18 cellular contexts compared by ENCODE assay signal in the genomic region with DNA sequence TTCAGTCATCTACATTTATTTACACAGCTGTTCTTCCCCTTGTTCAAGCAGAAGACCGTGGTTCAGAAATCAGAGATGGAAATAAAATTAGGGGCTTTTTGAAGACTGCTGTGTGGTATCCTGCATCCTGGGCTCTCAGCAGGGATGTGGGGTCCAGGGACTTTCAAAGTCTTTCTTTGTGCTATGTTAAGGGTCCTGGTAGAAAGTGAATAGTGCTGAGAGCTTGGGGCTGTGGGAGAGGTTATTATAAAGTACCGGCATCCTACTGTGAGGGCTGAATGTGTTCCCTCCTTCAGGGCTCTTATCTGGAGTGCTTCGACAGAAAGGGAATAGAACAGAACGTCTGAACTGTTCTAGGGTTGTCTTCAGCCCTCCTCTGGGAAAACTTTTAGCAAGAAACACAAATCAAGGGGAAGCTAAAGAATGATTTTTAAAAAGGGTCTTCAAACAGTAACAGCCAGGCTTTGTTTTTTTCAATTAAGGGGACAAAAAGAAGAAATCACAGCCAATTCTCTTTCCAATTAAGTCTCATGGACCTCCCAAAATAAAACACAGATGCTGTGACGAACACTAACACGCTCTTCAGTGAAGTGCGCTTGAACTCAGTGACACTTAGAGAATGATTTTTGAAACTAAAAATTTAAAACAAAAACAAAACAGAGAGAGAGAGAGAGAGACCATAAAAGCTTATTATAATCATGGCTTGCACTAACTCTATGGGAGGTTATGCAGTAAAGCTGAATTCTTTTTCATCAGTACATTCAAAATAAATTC. TPM values are rescaled to one million over a fixed set of nuclear protein-coding genes. Genes with fewer than 3 reads are reported as not detected.
A peak's percentile ranks its signal among the peaks of the same experiment; 100 is the strongest.
DNase-seq lines count a peak whose midpoint lies in the region; TF ChIP-seq lines count a peak whose summit lies in the region.
"Had no signal": no experiment of that assay in that cellular context is flagged by ENCODE, and none has a peak within 500 bp of the region (broad histone marks: within the 10 kb centered on the region; RNA-seq: fewer than 3 reads in every experiment).

No MANE protein-coding gene starts in this region.

- no peak overlapping the region for H3K4me2 ChIP-seq in mammary epithelial cell (ENCODE audit: insufficient read depth, low read depth, low read length)

- dilution Hi-C loops in mammary epithelial cell (cut with HindIII; ENCODE audit: low sequenced_read_pairs): no loop called here

- no TSS peak for BruUV-seq in A673 (replicated peaks; lab: Mats Ljungman, UMichigan)
- no TSS peak for BruUV-seq in mammary epithelial cell (replicated peaks; lab: Mats Ljungman, UMichigan)
- no TSS peak for BruUV-seq in Calu3 (replicated peaks; lab: Mats Ljungman, UMichigan)

- TF ChIP-seq CTCF in A673 (conservative IDR thresholded peaks at IDR 0.05; ENCODE audit: low read depth, low read length) (no peak), mammary epithelial cell (conservative IDR thresholded peaks at IDR 0.05 in 1 of 2, IDR thresholded peaks at IDR 0.05 in 1 of 2; ENCODE audit: extremely low read depth in 1 of 2, insufficient read depth in 1 of 2, low read depth in 1 of 2, low read length in 2 of 2) (no peak), Calu3 (IDR thresholded peaks at IDR 0.05; ENCODE audit: unreplicated experiment) (no peak)

- H4K20me1 ChIP-seq in mammary epithelial cell (ENCODE audit: insufficient read depth, low read length): no peaks in the 10 kb centered on the region

- no peak overlapping the region for H3K27ac Mint-ChIP-seq in Calu3 (ENCODE audit: unreplicated experiment)
- no peak overlapping the region for H3K27ac Mint-ChIP-seq in activated CD4-positive, alpha-beta T cell treated with anti-CD3 and anti-CD28 coated beads, Interleukin-2, amount 10 ng/mL, durations not matched to agents 7 days and 5 days
- H3K27ac Mint-ChIP-seq: activated CD4-positive, alpha-beta memory T cell treated with anti-CD3 and anti-CD28 coated beads, Interleukin-2, amount 10 ng/mL, durations not matched to agents 7 days and 5 days; activated naive CD4-positive, alpha-beta T cell treated with anti-CD3 and anti-CD28 coated beads, Interleukin-2, amount 50 U/mL, for 72 hours; activated T-cell treated with anti-CD3 and anti-CD28 coated beads, Interleukin-2, amount 50 U/mL, for 24 hours; CD4-positive, alpha-beta memory T cell had no signal

- CTCF ChIA-PET in A673 (lab: Charles Lee): interaction anchor here (0.5 kb wide), 1 partner anchor 15 kb away, joined by 3 read pairs; no protein-coding TSS in a partner anchor
- CTCF ChIA-PET in mammary epithelial cell (lab: Charles Lee; ENCODE audit: low non-redundant PET): no interaction called here
- CTCF ChIA-PET in Calu3 (lab: Charles Lee): no interaction called here
- CTCF ChIA-PET in activated CD4-positive, alpha-beta T cell treated with anti-CD3 and anti-CD28 coated beads, Interleukin-2, amount 10 ng/mL, durations not matched to agents 7 days and 5 days (lab: Charles Lee): no interaction called here

- in situ Hi-C loops in mammary epithelial cell (cut with MboI; ENCODE audit: low sequenced_read_pairs in 2 of 2): no loop called here

- DNase-seq in A673 (ENCODE audit: low spot score) (peak; percentile 49), caudate nucleus (lab: John Stamatoyannopoulos, UW) (no peak), iPS-NIHi11 (ENCODE audit: low spot score) (peak; percentile 33), mammary epithelial cell (no peak), Calu3 (no peak)
- no peak for DNase-seq in stimulated activated CD4-positive, alpha-beta T cell treated with anti-CD3 and anti-CD28 coated beads, Interleukin-4, amount 100 ng/mL, for 1 hour
- no peak for DNase-seq in activated CD4-positive, alpha-beta T cell treated with anti-CD3 and anti-CD28 coated beads, Interleukin-2, amount 10 ng/mL, durations not matched to agents 7 days and 5 days
- DNase-seq: activated CD4-positive, alpha-beta memory T cell treated with anti-CD3 and anti-CD28 coated beads, Interleukin-2, amount 10 ng/mL, durations not matched to agents 7 days and 5 days; activated T-cell treated with anti-CD3 and anti-CD28 coated beads, Interleukin-2, amount 50 U/mL, for 24 hours; brain microvascular endothelial cell; CD4-positive, alpha-beta memory T cell; EL; esophagus squamous epithelium; NCI-H82; nucleus accumbens; sigmoid colon had no signal

- no peak overlapping the region for H3K27ac ChIP-seq in A673 (ENCODE audit: low read depth, low read length, poor library complexity, severe bottlenecking)
- H3K27ac ChIP-seq in HUES64 (ENCODE audit: low read depth, low read length): peak overlapping the region; percentile 72
- H3K27ac ChIP-seq in caudate nucleus (ENCODE audit: low read depth, low read length): peak overlapping the region; percentile 29
- no peak overlapping the region for H3K27ac ChIP-seq in mammary epithelial cell (ENCODE audit: insufficient read depth, low read depth, low read length)
- H3K27ac ChIP-seq: brain microvascular endothelial cell, esophagus squamous epithelium, sigmoid colon had no signal

- H3K79me2 ChIP-seq in mammary epithelial cell (ENCODE audit: insufficient read depth, low read length): no peaks in the 10 kb centered on the region

- no peaks in the 10 kb centered on the region for H3K36me3 Mint-ChIP-seq in Calu3 (ENCODE audit: insufficient read depth, unreplicated experiment)
- no peaks in the 10 kb centered on the region for H3K36me3 Mint-ChIP-seq in activated CD4-positive, alpha-beta T cell treated with anti-CD3 and anti-CD28 coated beads, Interleukin-2, amount 10 ng/mL, durations not matched to agents 7 days and 5 days (ENCODE audit: low read depth)
- H3K36me3 Mint-ChIP-seq: activated naive CD4-positive, alpha-beta T cell treated with anti-CD3 and anti-CD28 coated beads, Interleukin-2, amount 50 U/mL, for 72 hours; CD4-positive, alpha-beta memory T cell had no signal

- no peaks in the 10 kb centered on the region for H3K36me3 ChIP-seq in A673 (ENCODE audit: insufficient read depth, low read length, poor library complexity, severe bottlenecking)
- H3K36me3 ChIP-seq in HUES64 (ENCODE audit: insufficient read depth, low read length): no peaks in the 10 kb centered on the region
- H3K36me3 ChIP-seq in mammary epithelial cell (ENCODE audit: insufficient read depth, low read length): no peaks in the 10 kb centered on the region
- H3K36me3 ChIP-seq: brain microvascular endothelial cell, esophagus squamous epithelium, sigmoid colon had no signal

- H3K4me1 Mint-ChIP-seq in Calu3 (ENCODE audit: low read depth, unreplicated experiment): no peaks in the 10 kb centered on the region
- no peaks in the 10 kb centered on the region for H3K4me1 Mint-ChIP-seq in activated CD4-positive, alpha-beta T cell treated with anti-CD3 and anti-CD28 coated beads, Interleukin-2, amount 10 ng/mL, durations not matched to agents 7 days and 5 days
- H3K4me1 Mint-ChIP-seq: activated CD4-positive, alpha-beta memory T cell treated with anti-CD3 and anti-CD28 coated beads, Interleukin-2, amount 10 ng/mL, durations not matched to agents 7 days and 5 days; CD4-positive, alpha-beta memory T cell had no signal

- H3K27me3 ChIP-seq in A673 (replicated peaks; ENCODE audit: insufficient read depth, low read depth, low read length, poor library complexity) (no peaks in the 10 kb centered on the region), HUES64 (ENCODE audit: insufficient read depth, low read length) (no peaks in the 10 kb centered on the region), mammary epithelial cell (ENCODE audit: insufficient read depth, low read length) (no peaks in the 10 kb centered on the region)
- H3K27me3 ChIP-seq: brain microvascular endothelial cell, esophagus squamous epithelium, sigmoid colon had no signal

- peak overlapping the region; percentile 38; the same call in 1 of the 2 replicates for H3K9ac ChIP-seq in HUES64 (ENCODE audit: low read depth, low read length)
- H3K9ac ChIP-seq in mammary epithelial cell (ENCODE audit: insufficient read depth, low read length): no peak overlapping the region

- WGBS in HUES64: 29% methylated on average over 6 of the region's 7 CpGs
- WGBS in mammary epithelial cell (ENCODE audit: low coverage, missing lambda C conversion rate): 93% methylated on average over 7 of the region's 7 CpGs

- H3K9me3 Mint-ChIP-seq in Calu3 (ENCODE audit: low read depth, unreplicated experiment): no peaks in the 10 kb centered on the region
- H3K9me3 Mint-ChIP-seq in activated CD4-positive, alpha-beta T cell treated with anti-CD3 and anti-CD28 coated beads, Interleukin-2, amount 10 ng/mL, durations not matched to agents 7 days and 5 days: no peaks in the 10 kb centered on the region
- H3K9me3 Mint-ChIP-seq: activated CD4-positive, alpha-beta memory T cell treated with anti-CD3 and anti-CD28 coated beads, Interleukin-2, amount 10 ng/mL, durations not matched to agents 7 days and 5 days; activated naive CD4-positive, alpha-beta T cell treated with anti-CD3 and anti-CD28 coated beads, Interleukin-2, amount 50 U/mL, for 72 hours; activated T-cell treated with anti-CD3 and anti-CD28 coated beads, Interleukin-2, amount 50 U/mL, for 24 hours; CD4-positive, alpha-beta memory T cell had no signal

- peaks cover 57% of the 10 kb centered on the region for H3K27me3 Mint-ChIP-seq in Calu3 (ENCODE audit: unreplicated experiment)
- no peaks in the 10 kb centered on the region for H3K27me3 Mint-ChIP-seq in activated CD4-positive, alpha-beta T cell treated with anti-CD3 and anti-CD28 coated beads, Interleukin-2, amount 10 ng/mL, durations not matched to agents 7 days and 5 days
- H3K27me3 Mint-ChIP-seq: activated T-cell treated with anti-CD3 and anti-CD28 coated beads, Interleukin-2, amount 50 U/mL, for 24 hours had no signal

- POLR2A ChIA-PET in A673 (lab: Charles Lee; ENCODE audit: low non-redundant PET): no interaction called here
- POLR2A ChIA-PET in activated CD4-positive, alpha-beta T cell treated with anti-CD3 and anti-CD28 coated beads, Interleukin-2, amount 10 ng/mL, durations not matched to agents 7 days and 5 days (lab: Charles Lee): no interaction called here

- H3K4me3 ChIP-seq in A673 (ENCODE audit: low read depth, low read length, poor library complexity, severe bottlenecking) (no peak overlapping the region), HUES64 (ENCODE audit: low read length) (no peak overlapping the region), mammary epithelial cell (replicated peaks in 1 of 3; ENCODE audit: insufficient read depth in 1 of 3, low read depth in 2 of 3, low read length in 3 of 3) (no peak overlapping the region)
- H3K4me3 ChIP-seq: esophagus squamous epithelium, sigmoid colon had no signal

- H2AFZ ChIP-seq in mammary epithelial cell (ENCODE audit: low read depth, low read length): no peak overlapping the region

- H3K4me3 Mint-ChIP-seq in Calu3 (ENCODE audit: low read depth, unreplicated experiment): no peak overlapping the region
- H3K4me3 Mint-ChIP-seq in activated CD4-positive, alpha-beta T cell treated with anti-CD3 and anti-CD28 coated beads, Interleukin-2, amount 10 ng/mL, durations not matched to agents 7 days and 5 days: no peak overlapping the region
- H3K4me3 Mint-ChIP-seq: activated CD4-positive, alpha-beta memory T cell treated with anti-CD3 and anti-CD28 coated beads, Interleukin-2, amount 10 ng/mL, durations not matched to agents 7 days and 5 days; activated T-cell treated with anti-CD3 and anti-CD28 coated beads, Interleukin-2, amount 50 U/mL, for 24 hours; CD4-positive, alpha-beta memory T cell had no signal

- H3K9me3 ChIP-seq in A673 (ENCODE audit: low read depth, low read length, poor library complexity, severe bottlenecking): no peaks in the 10 kb centered on the region
- no peaks in the 10 kb centered on the region for H3K9me3 ChIP-seq in HUES64 (ENCODE audit: insufficient read depth, low read depth, low read length)
- no peaks in the 10 kb centered on the region for H3K9me3 ChIP-seq in mammary epithelial cell (replicated peaks; ENCODE audit: insufficient read depth, low read length)
- H3K9me3 ChIP-seq: esophagus squamous epithelium, sigmoid colon had no signal

- intact Hi-C loops in A673 (cut with micrococcal nuclease; ENCODE audit: unreplicated experiment) (no loop called here), mammary epithelial cell (cut with micrococcal nuclease) (no loop called here), Calu3 (cut with micrococcal nuclease; ENCODE audit: unreplicated experiment) (no loop called here)

- H3K4me1 ChIP-seq in A673 (ENCODE audit: insufficient read depth, low read length, poor library complexity, severe bottlenecking) (no peaks in the 10 kb centered on the region), HUES64 (ENCODE audit: insufficient read depth, low read length) (peaks cover 17% of the 10 kb centered on the region), mammary epithelial cell (ENCODE audit: insufficient read depth, low read length) (no peaks in the 10 kb centered on the region)
- H3K4me1 ChIP-seq: esophagus squamous epithelium, sigmoid colon had no signal

RNA-seq across cellular contexts. Expression of gene SLC1A3, which starts 15.7 kb away (rescaled TPM):
- total RNA-seq in A673 (2021) (20.5 and 28.9 TPM in 2 replicates), mammary epithelial cell (10 to 100 TPM; 21.7 to 24.2 TPM), Calu3 (2022) (6.0 and 7.9 TPM in 2 replicates)
- 16.2 TPM for polyA plus RNA-seq in HUES64 (2013, experiment 1 of 2)
- polyA plus RNA-seq in HUES64 (2013, experiment 2 of 2): 13.7 TPM
- polyA plus RNA-seq in mammary epithelial cell: 14.3 TPM
- 106 TPM for polyA minus RNA-seq in mammary epithelial cell
- not detected for total RNA-seq in activated CD4-positive, alpha-beta T cell treated with anti-CD3 and anti-CD28 coated beads, Interleukin-2, amount 10 ng/mL, durations not matched to agents 7 days and 5 days
- total RNA-seq: activated CD4-positive, alpha-beta memory T cell treated with anti-CD3 and anti-CD28 coated beads, Interleukin-2, amount 10 ng/mL, durations not matched to agents 7 days and 5 days had no signal
- polyA plus RNA-seq: CD4-positive, alpha-beta memory T cell had no signal

Comparison
In these comparisons a context has a peak if more than half of its experiments do, and no peak if none do; other contexts are left out.
1. DNase-seq: peak in A673 (single experiment) and iPS-NIHi11 (single experiment); none in caudate nucleus (0 of 61), mammary epithelial cell (single experiment), stimulated activated CD4-positive, alpha-beta T cell treated with anti-CD3 and anti-CD28 coated beads, Interleukin-4, amount 100 ng/mL, for 1 hour (single experiment), Calu3 (single experiment) and activated CD4-positive, alpha-beta T cell treated with anti-CD3 and anti-CD28 coated beads, Interleukin-2, amount 10 ng/mL, durations not matched to agents 7 days and 5 days (single experiment).
2. H3K27ac ChIP-seq: peak in HUES64 (single experiment) and caudate nucleus (single experiment); none in A673 (single experiment) and mammary epithelial cell (single experiment).